Comparison of ENCODE assay signal across 28 cellular contexts in the genomic region with DNA sequence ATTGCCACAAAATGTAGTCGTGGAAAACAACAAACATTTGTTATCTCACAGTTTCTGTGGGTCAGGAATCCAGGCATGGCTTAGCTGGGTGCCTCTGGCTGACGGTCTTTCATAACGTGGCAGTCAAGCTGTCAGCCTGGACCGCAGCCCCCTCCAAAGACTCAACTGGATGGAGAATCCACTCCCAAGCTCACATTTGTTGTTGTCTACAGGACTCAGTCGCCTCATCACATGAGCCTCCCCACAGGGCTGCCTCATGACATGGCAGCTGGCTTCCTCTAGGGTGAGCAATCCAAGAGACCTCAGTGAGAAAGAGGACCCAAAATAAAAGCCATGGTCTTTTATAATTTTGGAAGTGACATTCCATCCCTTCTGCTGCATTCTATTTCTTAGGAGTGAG. TPM values are rescaled to one million over a fixed set of nuclear protein-coding genes. Genes with fewer than 3 reads are reported as not detected.
DNase-seq lines count a peak whose midpoint lies in the region; ATAC-seq and TF ChIP-seq lines count a peak whose summit lies in the region.
"Had no signal": no experiment of that assay in that cellular context is flagged by ENCODE, and none has a peak within 500 bp of the region (broad histone marks: within the 10 kb centered on the region; RNA-seq: fewer than 3 reads in every experiment).

No MANE protein-coding gene starts in this region.

- H3K23me2 ChIP-seq in H9 (ENCODE audit: insufficient read length, low read depth, low read length, poor library complexity, severe bottlenecking) = no peaks in the 10 kb centered on the region

- no peak overlapping the region for H3K56ac ChIP-seq in H9 (ENCODE audit: insufficient read length, low read depth, low read length)

- no peak overlapping the region for H3K18ac ChIP-seq in H9 (ENCODE audit: insufficient read length, low read depth, low read length)

- no peak overlapping the region for H2AK5ac ChIP-seq in H9 (ENCODE audit: insufficient read length, low read length)

- no peaks in the 10 kb centered on the region for H3K79me1 ChIP-seq in H9 (ENCODE audit: insufficient read depth, low read depth, low read length, poor library complexity, severe bottlenecking)

- no peak overlapping the region for H3K23ac ChIP-seq in H9 (ENCODE audit: insufficient read length, low read depth, low read length)

- H3K9me3 Mint-ChIP-seq in H9 = no peaks in the 10 kb centered on the region; a peak in 1 of 5 replicates
- no peaks in the 10 kb centered on the region for H3K9me3 Mint-ChIP-seq in brain
- H3K9me3 Mint-ChIP-seq: activated naive CD8-positive, alpha-beta T cell treated with anti-CD3 and anti-CD28 coated beads, Interleukin-2, amount 10 ng/mL, durations not matched to agents 7 days and 5 days; activated T-cell treated with anti-CD3 and anti-CD28 coated beads, Interleukin-2, amount 50 U/mL, for 4 hours; immature natural killer cell had no signal

- no peak overlapping the region for H4K5ac ChIP-seq in H9 (ENCODE audit: insufficient read length, low read depth, low read length)

- no peaks in the 10 kb centered on the region for H3K79me2 ChIP-seq in H9 (ENCODE audit: insufficient read depth, low read length)
- H3K79me2 ChIP-seq in osteoblast (ENCODE audit: insufficient read depth, low read length) = no peaks in the 10 kb centered on the region

- H3K14ac ChIP-seq in H9 (ENCODE audit: insufficient read depth, low read length) = no peak overlapping the region

- DNase-seq in GM12865 (ENCODE audit: low read depth) = no peak
- no peak for DNase-seq in H9
- peak; percentile 71 for DNase-seq in osteoblast (ENCODE audit: insufficient read length, low spot score, missing footprints)
- no peak for DNase-seq in stimulated activated CD4-positive, alpha-beta T cell treated with anti-CD3 and anti-CD28 coated beads, Interleukin-1b, Interleukin-23, amount 100 ng/mL, for 48 hours
- DNase-seq in AML-193 (lab: John Stamatoyannopoulos, UW) = no peak
- DNase-seq in SIG-M5 treated with dmso at 0.1 percent for 504 hours (lab: John Stamatoyannopoulos, UW; ENCODE audit: unreplicated experiment) = no peak
- DNase-seq: activated CD4-positive, alpha-beta T cell treated with anti-CD3 and anti-CD28 coated beads, Interleukin-2, amount 50 U/mL, for 1 hour; activated CD4-positive, CD25-positive, alpha-beta regulatory T cell; activated gamma-delta T cell; activated naive CD8-positive, alpha-beta T cell treated with anti-CD3 and anti-CD28 coated beads, Interleukin-2, amount 10 ng/mL, durations not matched to agents 7 days and 5 days; activated T-cell treated with anti-CD3 and anti-CD28 coated beads, Interleukin-2, amount 50 U/mL, for 4 hours; aorta; GM23248; immature natural killer cell; Kasumi-1; NCI-H1436; NCI-H2081; NCI-H226; NCI-H69; nucleus accumbens; stimulated activated naive CD4-positive, alpha-beta T cell treated with Interleukin-2 at 50 U/mL for 16 hours had no signal

- H4K20me1 ChIP-seq in H9 (ENCODE audit: control insufficient read depth, insufficient read depth, insufficient read length) = no peaks in the 10 kb centered on the region
- H4K20me1 ChIP-seq in osteoblast (ENCODE audit: insufficient read depth, low read length) = no peaks in the 10 kb centered on the region

- ATAC-seq in GM18909 (IDR thresholded peaks at IDR 0.05; ENCODE audit: poor library complexity, unreplicated experiment) = no peak
- ATAC-seq: activated T-cell treated with anti-CD3 and anti-CD28 coated beads, Interleukin-2, amount 50 U/mL, for 4 hours had no signal

- H2BK120ac ChIP-seq in H9 (ENCODE audit: low read depth, low read length, poor library complexity, severe bottlenecking) = no peak overlapping the region

- H3K27ac ChIP-seq in H9 (ENCODE audit: insufficient read length, low read depth, low read length) (no peak overlapping the region), osteoblast (ENCODE audit: low read depth, low read length) (no peak overlapping the region)
- H3K27ac ChIP-seq: BLaER1 treated with 17β-estradiol and CSF1 and Interleukin-3, amounts not matched to agents 10 nM and 100 nM; epithelial cell of prostate; GM23248; SJSA1; suprapubic skin had no signal

- H3K9me3 ChIP-seq in H9 (ENCODE audit: control insufficient read depth, low read depth, low read length) (no peaks in the 10 kb centered on the region), osteoblast (ENCODE audit: low read depth, low read length) (no peaks in the 10 kb centered on the region)
- H3K9me3 ChIP-seq: BLaER1 treated with 17β-estradiol and CSF1 and Interleukin-3, amounts not matched to agents 10 nM and 100 nM; SJSA1; suprapubic skin had no signal

- H3K27ac Mint-ChIP-seq in H9 (no peak overlapping the region), brain (peak overlapping the region in 3 of 5 experiments; percentile 27 to 84 (median 56))
- H3K27ac Mint-ChIP-seq: activated naive CD8-positive, alpha-beta T cell treated with anti-CD3 and anti-CD28 coated beads, Interleukin-2, amount 10 ng/mL, durations not matched to agents 7 days and 5 days; immature natural killer cell had no signal

- H2BK15ac ChIP-seq in H9 (ENCODE audit: low read depth, low read length) = no peak overlapping the region

- H2AFZ ChIP-seq in H9 (ENCODE audit: low read length) (no peak overlapping the region), osteoblast (ENCODE audit: low read length) (no peak overlapping the region)
- H2AFZ ChIP-seq: GM23248 had no signal

- H3K4me2 ChIP-seq in H9 (ENCODE audit: insufficient read depth, insufficient read length, low read length) (no peak overlapping the region), osteoblast (ENCODE audit: insufficient read depth, low read length) (no peak overlapping the region)
- H3K4me2 ChIP-seq: BLaER1 treated with 17β-estradiol and CSF1 and Interleukin-3, amounts not matched to agents 10 nM and 100 nM; smooth muscle cell had no signal

- H2BK5ac ChIP-seq in H9 (ENCODE audit: insufficient read length, low read length) = no peak overlapping the region

- H3K27me3 Mint-ChIP-seq in H9 (ENCODE audit: low read depth) = no peaks in the 10 kb centered on the region
- H3K27me3 Mint-ChIP-seq in brain = no peaks in the 10 kb centered on the region

- H3K36me3 Mint-ChIP-seq in H9 (ENCODE audit: insufficient read depth in 1 of 3, low read depth in 3 of 3) (no peaks in the 10 kb centered on the region), brain (no peaks in the 10 kb centered on the region)
- H3K36me3 Mint-ChIP-seq: activated naive CD8-positive, alpha-beta T cell treated with anti-CD3 and anti-CD28 coated beads, Interleukin-2, amount 10 ng/mL, durations not matched to agents 7 days and 5 days; immature natural killer cell had no signal

- H3K36me3 ChIP-seq in osteoblast (ENCODE audit: insufficient read depth, low read length) = no peaks in the 10 kb centered on the region
- H3K36me3 ChIP-seq: BLaER1 treated with 17β-estradiol and CSF1 and Interleukin-3, amounts not matched to agents 10 nM and 100 nM; SJSA1; suprapubic skin had no signal

- no peak overlapping the region for H2BK12ac ChIP-seq in H9 (ENCODE audit: insufficient read length, low read depth, low read length)

- H3K4me1 ChIP-seq in H9 (ENCODE audit: insufficient read depth, low read length) (peaks cover 5% of the 10 kb centered on the region), osteoblast (ENCODE audit: insufficient read depth, low read length) (no peaks in the 10 kb centered on the region)

- TF ChIP-seq CTCF in GM12865 (IDR thresholded peaks at IDR 0.05; ENCODE audit: insufficient read depth, low read depth, low read length, missing control alignments) (peak; percentile 7), H9 (conservative IDR thresholded peaks at IDR 0.05) (peak; percentile 39; the same call in 2 of the 3 replicates), brain (conservative IDR thresholded peaks at IDR 0.05) (no peak), osteoblast (IDR thresholded peaks at IDR 0.05; ENCODE audit: extremely low read depth, low read depth, low read length) (no peak)

- no peak overlapping the region for H4K8ac ChIP-seq in H9 (replicated peaks; ENCODE audit: insufficient read length, low read depth, low read length)

- no peak overlapping the region for H3T11ph ChIP-seq in H9 (ENCODE audit: low read length)

- H4K91ac ChIP-seq in H9 (ENCODE audit: insufficient read length, low read depth, low read length) = no peak overlapping the region

- no peak overlapping the region for H3K9ac ChIP-seq in H9 (ENCODE audit: extremely low read depth, insufficient read length, low read length)
- H3K9ac ChIP-seq: BLaER1 treated with 17β-estradiol and CSF1 and Interleukin-3, amounts not matched to agents 10 nM and 100 nM; GM23248 had no signal

- no peak overlapping the region for H3K4ac ChIP-seq in H9 (ENCODE audit: low read depth, low read length)

- H3K4me3 Mint-ChIP-seq in H9 (no peak overlapping the region), brain (no peak overlapping the region)
- H3K4me3 Mint-ChIP-seq: activated naive CD8-positive, alpha-beta T cell treated with anti-CD3 and anti-CD28 coated beads, Interleukin-2, amount 10 ng/mL, durations not matched to agents 7 days and 5 days; activated T-cell treated with anti-CD3 and anti-CD28 coated beads, Interleukin-2, amount 50 U/mL, for 4 hours; immature natural killer cell had no signal

- H3K4me3 ChIP-seq in GM12865 (ENCODE audit: low read depth, low read length) (no peak overlapping the region), osteoblast (ENCODE audit: insufficient read depth, low read length) (no peak overlapping the region)
- H3K4me3 ChIP-seq: BLaER1 treated with 17β-estradiol and CSF1 and Interleukin-3, amounts not matched to agents 10 nM and 100 nM; GM23248; SJSA1; smooth muscle cell; suprapubic skin had no signal

- H3K4me1 Mint-ChIP-seq in H9 = peaks cover 32 to 33% of the 10 kb centered on the region in 2 experiments
- H3K4me1 Mint-ChIP-seq in brain = peaks cover 22% of the 10 kb centered on the region

- H3K27me3 ChIP-seq in H9 (ENCODE audit: insufficient read depth, low read length) (no peaks in the 10 kb centered on the region), osteoblast (ENCODE audit: insufficient read depth, low read length) (peaks cover 15% of the 10 kb centered on the region)

- no CpG with 5 or more reads among the region's 5 CpGs for WGBS in H9 (ENCODE audit: extremely low coverage, insufficient read length, low lambda C conversion rate)

- no peak overlapping the region for H2BK20ac ChIP-seq in H9 (ENCODE audit: low read depth, low read length, poor library complexity, severe bottlenecking)

RNA-seq across cellular contexts. Expression of gene AKAP1, which starts 34.7 kb away (rescaled TPM):
- total RNA-seq in H9 (2021) (61.2 and 65.4 TPM in 2 replicates), osteoblast (14.5 and 19.7 TPM in 2 replicates)
- 49.3 TPM for polyA plus RNA-seq in brain (ENCODE audit: insufficient read depth, low read depth, low replicate concordance)

Comparison
In these comparisons a context has a peak if more than half of its experiments do, and no peak if none do; other contexts are left out.
1. CTCF ChIP-seq: peak in GM12865 (single experiment) and H9 (single experiment); none in brain (0 of 2) and osteoblast (single experiment).
2. H3K27ac Mint-ChIP-seq: peak in brain (3 of 5); none in H9 (0 of 3).